32 cellular contexts compared by ENCODE assay signal in genomic region chr2:65213035-65213434, GRCh38.
"Had no signal": no experiment of that assay in that cellular context is flagged by ENCODE, and none has a peak within 500 bp of the region (broad histone marks: within the 10 kb centered on the region; RNA-seq: fewer than 3 reads in every experiment).

No MANE protein-coding gene starts in this region.

- H3K27ac ChIP-seq: adrenal gland, body of pancreas, brain microvascular endothelial cell, breast epithelium, VCaP had no signal

- DNase-seq: activated B cell treated with CpG ODN at 0.5 μM for 24 hours; activated CD4-positive, alpha-beta memory T cell treated with anti-CD3 and anti-CD28 coated beads for 36 hours; activated CD4-positive, alpha-beta T cell treated with anti-CD3 and anti-CD28 coated beads for 4 hours; activated CD4-positive, alpha-beta T cell treated with anti-CD3 and anti-CD28 coated beads, Interleukin-2, amount 10 ng/mL, durations not matched to agents 24 days and 14 days; activated CD4-positive, alpha-beta T cell treated with anti-CD3 and anti-CD28 coated beads, Interleukin-2, amount 50 U/mL, for 1 hour; activated CD4-positive, alpha-beta T cell treated with anti-CD3 and anti-CD28 coated beads, Interleukin-2, amount 50 U/mL, for 4 hours; activated CD4-positive, CD25-positive, alpha-beta regulatory T cell treated with anti-CD3 and anti-CD28 coated beads, Interleukin-2, amount 50 U/mL, for 72 hours; activated CD8-positive, alpha-beta memory T cell treated with anti-CD3 and anti-CD28 coated beads, Interleukin-2, amount 50 U/mL, for 4 hours; activated CD8-positive, alpha-beta T cell treated with anti-CD3 and anti-CD28 coated beads for 36 hours; activated effector memory CD4-positive, alpha-beta T cell treated with anti-CD3 and anti-CD28 coated beads, Interleukin-2, amount 50 U/mL, for 16 hours; activated gamma-delta T cell treated with Interleukin-2 at 50 U/mL for 16 hours; activated naive CD4-positive, alpha-beta T cell; activated naive CD4-positive, alpha-beta T cell treated with anti-CD3 and anti-CD28 coated beads for 36 hours; activated naive CD4-positive, alpha-beta T cell treated with anti-CD3 and anti-CD28 coated beads, Interleukin-2, amount 50 U/mL, for 16 hours; activated naive CD8-positive, alpha-beta T cell treated with anti-CD3 and anti-CD28 coated beads for 36 hours; activated T-cell treated with anti-CD3 and anti-CD28 coated beads for 4 hours; activated T-cell treated with anti-CD3 and anti-CD28 coated beads, Interleukin-2, amount 50 U/mL, for 1 hour; activated T-cell treated with anti-CD3 and anti-CD28 coated beads, Interleukin-2, amount 50 U/mL, for 4 hours; activated T-cell treated with anti-CD3 and anti-CD28 coated beads, Interleukin-2, amount 50 U/mL, for 72 hours; adrenal gland; amniotic stem cell; aorta; body of pancreas; brain microvascular endothelial cell; central memory CD4-positive, alpha-beta T cell; T-helper 1 cell; T-helper 2 cell; T-helper 9 cell had no signal

- H3K27me3 ChIP-seq: adrenal gland, body of pancreas, brain microvascular endothelial cell, breast epithelium had no signal

- H3K36me3 ChIP-seq: adrenal gland, brain microvascular endothelial cell, breast epithelium had no signal

- H3K4me1 ChIP-seq: adrenal gland, body of pancreas, breast epithelium had no signal

- H3K9me3 ChIP-seq: adrenal gland, body of pancreas, breast epithelium had no signal

- ATAC-seq: activated CD8-positive, alpha-beta T cell treated with anti-CD3 and anti-CD28 coated beads for 36 hours; activated naive CD4-positive, alpha-beta T cell treated with anti-CD3 and anti-CD28 coated beads, Interleukin-2, amount 50 U/mL, for 72 hours; activated T-cell treated with anti-CD3 and anti-CD28 coated beads, Interleukin-2, amount 50 U/mL, for 4 hours; activated T-cell treated with anti-CD3 and anti-CD28 coated beads, Interleukin-2, amount 50 U/mL, for 72 hours; activated T-helper 17 cell treated with anti-CD3 and anti-CD28 coated beads, Interleukin-2, amount 50 U/mL, for 72 hours; body of pancreas had no signal

- H3K4me3 ChIP-seq: adrenal gland, body of pancreas, breast epithelium had no signal
